In the genomic region with DNA sequence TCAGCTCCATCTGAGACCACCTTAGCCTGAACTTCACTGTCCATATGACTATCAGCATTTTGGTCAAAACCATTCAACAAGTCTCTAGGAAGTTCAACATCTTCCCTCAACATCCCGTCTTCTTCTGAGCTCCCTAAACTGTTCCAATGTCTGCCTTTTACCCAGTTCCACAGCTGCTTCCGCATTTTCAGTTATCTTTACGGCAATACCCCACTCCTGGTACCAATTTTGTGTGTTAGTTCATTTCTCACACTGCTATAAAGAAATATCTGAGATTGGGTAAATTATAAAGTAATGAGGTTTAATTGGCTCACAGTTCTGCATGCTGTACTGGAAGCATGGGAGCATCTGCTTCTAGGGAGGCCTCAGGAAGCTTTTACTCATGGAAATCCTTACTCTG, we compare ENCODE assay signal across 33 cellular contexts.
DNase-seq lines count a peak whose midpoint lies in the region; ATAC-seq, FAIRE-seq and TF ChIP-seq lines count a peak whose summit lies in the region.
"Had no signal": no experiment of that assay in that cellular context is flagged by ENCODE, and none has a peak within 500 bp of the region (broad histone marks: within the 10 kb centered on the region; RNA-seq: fewer than 3 reads in every experiment).

No MANE protein-coding gene starts in this region.

- H3K9ac ChIP-seq in Karpas-422 (ENCODE audit: low read length) (no peak overlapping the region), K562 (ENCODE audit: insufficient read depth in 1 of 2, low read depth in 2 of 2, low read length in 2 of 2) (no peak overlapping the region)
- H3K9ac ChIP-seq: BLaER1; BLaER1 treated with 17β-estradiol and CSF1 and Interleukin-3, amounts not matched to agents 10 nM and 100 nM had no signal

- BruUV-seq in K562 (replicated peaks; lab: Mats Ljungman, UMichigan): no TSS peak

- intact Hi-C loops in K562 (cut with micrococcal nuclease): no loop called here

- no peak for TF ChIP-seq CTCF in HEK293 (tag by site-specific recombination; IDR thresholded peaks at IDR 0.05)
- TF ChIP-seq CTCF in K562 (IDR thresholded peaks at IDR 0.05 in 2 of 3, conservative IDR thresholded peaks at IDR 0.05 in 1 of 3; ENCODE audit: insufficient read depth in 2 of 3, low read depth in 1 of 3, low read length in 3 of 3): no peak

- POLR2A ChIA-PET in HEK293 (lab: Yijun Ruan, JAX) (no interaction called here), K562 (lab: Yijun Ruan, JAX) (no interaction called here)

- no peak for DNase-seq in Karpas-422
- no peak for DNase-seq in K562 (ENCODE audit: extremely low read depth in 1 of 4, low spot score in 3 of 4)
- no peak for DNase-seq in effector CD4-positive, alpha-beta T cell
- DNase-seq in HCEC 1CT: no peak
- no peak for DNase-seq in stimulated activated CD4-positive, alpha-beta T cell treated with anti-CD3 and anti-CD28 coated beads, Interleukin-4, amount 100 ng/mL, for 4 hours
- DNase-seq: 8988T; ACHN; AML-193; BE2C; C1 segment of cervical spinal cord; Caco-2; Calu3; CD4-positive, alpha-beta memory T cell; CD4-positive, alpha-beta T cell; CD4-positive, CD25-positive, alpha-beta regulatory T cell; CD8-positive, alpha-beta memory T cell; CD8-positive, alpha-beta T cell; COR-L47; DMS 273 treated with DMSO at 0.1 percent for 48 hours; DMS153; DMS53; DMS79; DMS79 treated with DMSO at 0.1 percent for 48 hours; DND-41; EL had no signal

- H3K27ac ChIP-seq in HEK293 (ENCODE audit: extremely low read depth, low read depth, low read length): no peak overlapping the region
- H3K27ac ChIP-seq in Karpas-422 (ENCODE audit: low read length): no peak overlapping the region
- no peak overlapping the region for H3K27ac ChIP-seq in K562 (ENCODE audit: extremely low read depth, low read depth, low read length)
- H3K27ac ChIP-seq: 22Rv1; A549; BLaER1; BLaER1 treated with 17β-estradiol and CSF1 and Interleukin-3, amounts not matched to agents 10 nM and 100 nM; C4-2B had no signal

- in situ Hi-C loops in K562 (cut with MboI): no loop called here

- no peak overlapping the region for H3K4me3 ChIP-seq in HEK293 (ENCODE audit: low read depth, low read length)
- H3K4me3 ChIP-seq in Karpas-422 (ENCODE audit: low read length): no peak overlapping the region
- H3K4me3 ChIP-seq in K562: no peak overlapping the region
- H3K4me3 ChIP-seq: A549; BLaER1; BLaER1 treated with 17β-estradiol and CSF1 and Interleukin-3, amounts not matched to agents 10 nM and 100 nM had no signal

- H3K4me1 ChIP-seq in HEK293 (ENCODE audit: control insufficient read depth, insufficient read depth, low read length) (no peaks in the 10 kb centered on the region), Karpas-422 (ENCODE audit: low read length) (peaks cover 4% of the 10 kb centered on the region; the same call in 1 of the 2 replicates), K562 (replicated peaks in 1 of 2; ENCODE audit: control insufficient read depth in 2 of 2, insufficient read depth in 2 of 2, low read length in 2 of 2) (no peaks in the 10 kb centered on the region)
- H3K4me1 ChIP-seq: A549; BE2C; BLaER1; BLaER1 treated with 17β-estradiol and CSF1 and Interleukin-3, amounts not matched to agents 10 nM and 100 nM; Caco-2 had no signal

- H3K27me3 ChIP-seq in Karpas-422 (ENCODE audit: low read length) (no peaks in the 10 kb centered on the region), K562 (ENCODE audit: control insufficient read depth in 2 of 2, insufficient read depth in 2 of 2, low read length in 2 of 2) (no peaks in the 10 kb centered on the region)
- H3K27me3 ChIP-seq: BE2C; BLaER1; BLaER1 treated with 17β-estradiol and CSF1 and Interleukin-3, amounts not matched to agents 10 nM and 100 nM had no signal

- H3K9me3 ChIP-seq in HEK293 (ENCODE audit: control insufficient read depth, insufficient read depth, low read depth, low read length) (no peaks in the 10 kb centered on the region), Karpas-422 (ENCODE audit: low read length) (peaks cover 19% of the 10 kb centered on the region), K562 (replicated peaks; ENCODE audit: control insufficient read depth, insufficient read depth, low read depth, low read length) (no peaks in the 10 kb centered on the region; the same call in 1 of the 2 replicates)
- H3K9me3 ChIP-seq: A549, BE2C, BLaER1 had no signal

- no peaks in the 10 kb centered on the region for H3K9me1 ChIP-seq in K562 (ENCODE audit: control insufficient read depth, insufficient read depth, low read length)

- no peaks in the 10 kb centered on the region for H3K79me2 ChIP-seq in Karpas-422 (ENCODE audit: low read length)
- H3K79me2 ChIP-seq in K562 (ENCODE audit: control insufficient read depth, insufficient read depth, low read length): no peaks in the 10 kb centered on the region

- no peaks in the 10 kb centered on the region for H4K20me1 ChIP-seq in Karpas-422 (ENCODE audit: insufficient read depth, low read depth, low read length)
- no peaks in the 10 kb centered on the region for H4K20me1 ChIP-seq in K562 (replicated peaks; ENCODE audit: control insufficient read depth, insufficient read depth, low read length)
- H4K20me1 ChIP-seq: BLaER1; BLaER1 treated with 17β-estradiol and CSF1 and Interleukin-3, amounts not matched to agents 10 nM and 100 nM had no signal

- TF ChIP-seq POLR2A in K562 (conservative IDR thresholded peaks at IDR 0.05): no peak

- TF ChIP-seq RAD21 in K562 (CRISPR knock-in tag; conservative IDR thresholded peaks at IDR 0.05 in 1 of 2, IDR thresholded peaks at IDR 0.05 in 1 of 2): no peak

- WGBS in K562 (ENCODE audit: insufficient coverage, low coverage, missing lambda C conversion rate): 0% methylated on average over 3 of the region's 3 CpGs

- H3K4me2 ChIP-seq in Karpas-422 (ENCODE audit: low read depth, low read length, poor library complexity, severe bottlenecking) (no peak overlapping the region), K562 (ENCODE audit: insufficient read depth, low read length) (no peak overlapping the region)
- H3K4me2 ChIP-seq: A549; BLaER1; BLaER1 treated with 17β-estradiol and CSF1 and Interleukin-3, amounts not matched to agents 10 nM and 100 nM had no signal

- FAIRE-seq in K562 (lab: Jason Lieb, UNC): no peak
- FAIRE-seq: A204.1, A549, D721Med had no signal

- no peak for ATAC-seq in K562
- ATAC-seq: A549; CD8-positive, alpha-beta T cell had no signal

- CTCF ChIA-PET in HEK293 (lab: Yijun Ruan, JAX): no interaction called here
- CTCF ChIA-PET in K562 (lab: Yijun Ruan, JAX; ENCODE audit: low intra/inter-chr PET ratio): no interaction called here

- H3K9me2 ChIP-seq in Karpas-422 (replicated peaks; ENCODE audit: insufficient read depth, low read length): no peaks in the 10 kb centered on the region

- TF ChIP-seq EP300 in K562 (IDR thresholded peaks at IDR 0.05; ENCODE audit: low read length): no peak

- H2AFZ ChIP-seq in Karpas-422 (ENCODE audit: low read length): peak overlapping the region; percentile 51; the same call in 1 of the 2 replicates
- H2AFZ ChIP-seq in K562 (ENCODE audit: low read depth, low read length): no peak overlapping the region

- no peaks in the 10 kb centered on the region for H3K36me3 ChIP-seq in HEK293 (ENCODE audit: control insufficient read depth in 2 of 2, insufficient read depth in 1 of 2, low read length in 2 of 2)
- H3K36me3 ChIP-seq in Karpas-422 (ENCODE audit: insufficient read depth, low read length): no peaks in the 10 kb centered on the region; the same call in 1 of the 2 replicates
- no peaks in the 10 kb centered on the region for H3K36me3 ChIP-seq in K562 (ENCODE audit: control insufficient read depth, insufficient read depth, low read length)
- H3K36me3 ChIP-seq: BE2C; BLaER1; BLaER1 treated with 17β-estradiol and CSF1 and Interleukin-3, amounts not matched to agents 10 nM and 100 nM had no signal

TF ChIP-seq in HEK293, 187 proteins besides CTCF, POLR2A, EP300 and RAD21:
- TF ChIP-seq ZNF121 (tag by site-specific recombination; IDR thresholded peaks at IDR 0.05) (no peak), ZNF707 (tag by site-specific recombination; IDR thresholded peaks at IDR 0.05) (peak; percentile 50; the same call in 1 of the 2 replicates)

TF ChIP-seq in K562, 482 proteins besides CTCF, POLR2A, EP300 and RAD21:
- TF ChIP-seq, protein P1, sequence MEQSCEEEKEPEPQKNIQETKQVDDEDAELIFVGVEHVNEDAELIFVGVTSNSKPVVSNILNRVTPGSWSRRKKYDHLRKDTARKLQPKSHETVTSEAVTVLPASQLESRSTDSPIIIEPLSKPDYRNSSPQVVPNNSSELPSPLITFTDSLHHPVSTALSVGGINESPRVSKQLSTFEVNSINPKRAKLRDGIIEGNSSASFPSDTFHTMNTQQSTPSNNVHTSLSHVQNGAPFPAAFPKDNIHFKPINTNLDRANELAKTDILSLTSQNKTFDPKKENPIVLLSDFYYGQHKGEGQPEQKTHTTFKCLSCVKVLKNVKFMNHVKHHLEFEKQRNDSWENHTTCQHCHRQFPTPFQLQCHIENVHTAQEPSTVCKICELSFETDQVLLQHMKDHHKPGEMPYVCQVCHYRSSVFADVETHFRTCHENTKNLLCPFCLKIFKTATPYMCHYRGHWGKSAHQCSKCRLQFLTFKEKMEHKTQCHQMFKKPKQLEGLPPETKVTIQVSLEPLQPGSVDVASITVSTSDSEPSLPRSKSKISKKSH (CRISPR knock-in tag; IDR thresholded peaks at IDR 0.05): no peak
- peak; percentile 75 for TF ChIP-seq ZNF707 (CRISPR knock-in tag; conservative IDR thresholded peaks at IDR 0.05)
TF ChIP-seq in K562: peak in this region for 1.
